ENCODE assay signal across 13 cellular contexts in the genomic region with DNA sequence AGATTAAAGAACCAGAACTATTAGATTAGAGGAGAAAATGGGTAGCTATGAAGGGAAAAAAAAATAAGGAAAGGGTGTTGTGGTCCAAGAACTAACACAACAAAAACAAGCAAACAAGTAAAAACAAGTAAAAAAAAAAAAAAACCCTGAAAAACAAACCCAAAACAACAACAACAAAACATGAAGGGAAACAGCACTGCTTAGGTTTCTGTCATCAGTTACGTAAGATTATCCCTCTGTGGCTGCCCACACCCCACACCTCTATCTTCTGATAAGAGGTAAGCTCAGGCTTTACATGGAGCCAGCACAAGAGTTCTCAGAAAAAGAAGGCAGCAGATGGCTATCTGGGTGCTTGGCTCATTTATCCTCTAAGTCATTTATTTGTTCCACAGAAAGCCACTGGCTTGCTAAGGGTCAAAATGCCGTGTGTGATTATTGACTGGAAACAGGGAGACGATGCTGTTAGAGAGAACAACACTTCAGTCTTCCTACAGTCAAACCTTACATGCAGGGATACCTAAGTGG. TPM values are rescaled to one million over a fixed set of nuclear protein-coding genes. Genes with fewer than 3 reads are reported as not detected.
DNase-seq lines count a peak whose midpoint lies in the region; ATAC-seq, FAIRE-seq and TF ChIP-seq lines count a peak whose summit lies in the region.
"Had no signal": no experiment of that assay in that cellular context is flagged by ENCODE, and none has a peak within 500 bp of the region (broad histone marks: within the 10 kb centered on the region; RNA-seq: fewer than 3 reads in every experiment).

No MANE protein-coding gene starts in this region.

- H3K4me1 Mint-ChIP-seq in activated T-cell treated with anti-CD3 and anti-CD28 coated beads, Interleukin-2, amount 50 U/mL, for 4 hours (ENCODE audit: low read depth), result peaks cover 43% of the 10 kb centered on the region
- peaks cover 37% of the 10 kb centered on the region for H3K4me1 Mint-ChIP-seq in activated T-helper 17 cell treated with anti-CD3 and anti-CD28 coated beads, Interleukin-2, amount 50 U/mL, for 72 hours

- no peak for TF ChIP-seq POLR2A in H54 (IDR thresholded peaks at IDR 0.05; ENCODE audit: low read depth, low read length)

- peaks cover 10% of the 10 kb centered on the region for H3K36me3 Mint-ChIP-seq in activated T-cell treated with anti-CD3 and anti-CD28 coated beads, Interleukin-2, amount 50 U/mL, for 4 hours (ENCODE audit: insufficient read depth)
- peaks cover 4% of the 10 kb centered on the region for H3K36me3 Mint-ChIP-seq in activated T-helper 17 cell treated with anti-CD3 and anti-CD28 coated beads, Interleukin-2, amount 50 U/mL, for 72 hours (ENCODE audit: low read depth)

- H3K27ac Mint-ChIP-seq in activated T-helper 17 cell treated with anti-CD3 and anti-CD28 coated beads, Interleukin-2, amount 50 U/mL, for 72 hours, result peak overlapping the region; percentile 78

- H3K27me3 ChIP-seq in parathyroid adenoma (ENCODE audit: control insufficient read depth, insufficient read depth, low read length), result no peaks in the 10 kb centered on the region
- H3K27me3 ChIP-seq: uterus had no signal

- no peaks in the 10 kb centered on the region for H3K36me3 ChIP-seq in parathyroid adenoma (ENCODE audit: control insufficient read depth, insufficient read depth, low read length)
- H3K36me3 ChIP-seq: uterus had no signal

- peak overlapping the region; percentile 12 for H3K4me2 ChIP-seq in parathyroid adenoma (ENCODE audit: low read length)
- H3K4me2 ChIP-seq: KMS-11 had no signal

- no peak overlapping the region for H3K9ac ChIP-seq in parathyroid adenoma
- H3K9ac ChIP-seq: KMS-11 had no signal

- no peak overlapping the region for H2AFZ ChIP-seq in parathyroid adenoma

- peak in 1 of 2 donors; percentile 55 for ATAC-seq in activated T-cell treated with anti-CD3 and anti-CD28 coated beads, Interleukin-2, amount 50 U/mL, for 4 hours
- ATAC-seq in activated T-helper 17 cell treated with anti-CD3 and anti-CD28 coated beads, Interleukin-2, amount 50 U/mL, for 72 hours (replicated peaks), result peak; percentile 94
- no peak for ATAC-seq in GM18520 (IDR thresholded peaks at IDR 0.05; ENCODE audit: unreplicated experiment)

- H3K79me2 ChIP-seq in parathyroid adenoma, result no peaks in the 10 kb centered on the region

- no peak for FAIRE-seq in H54 (lab: Jason Lieb, UNC)
- FAIRE-seq: TTC549 had no signal

- no peaks in the 10 kb centered on the region for H3K9me3 ChIP-seq in parathyroid adenoma (ENCODE audit: control insufficient read depth, low read length)
- H3K9me3 ChIP-seq: uterus had no signal

- TF ChIP-seq CTCF in parathyroid adenoma (IDR thresholded peaks at IDR 0.05), result no peak

- no peaks in the 10 kb centered on the region for H3K27me3 Mint-ChIP-seq in activated T-cell treated with anti-CD3 and anti-CD28 coated beads, Interleukin-2, amount 50 U/mL, for 4 hours (ENCODE audit: low read depth)
- no peaks in the 10 kb centered on the region for H3K27me3 Mint-ChIP-seq in activated T-helper 17 cell treated with anti-CD3 and anti-CD28 coated beads, Interleukin-2, amount 50 U/mL, for 72 hours

- H3K4me1 ChIP-seq in parathyroid adenoma, result peaks cover 5% of the 10 kb centered on the region
- H3K4me1 ChIP-seq: uterus had no signal

- H3K4me3 ChIP-seq in parathyroid adenoma (ENCODE audit: low read depth, low read length), result no peak overlapping the region
- H3K4me3 ChIP-seq: uterus had no signal

- DNase-seq in activated T-cell treated with anti-CD3 and anti-CD28 coated beads, Interleukin-2, amount 50 U/mL, for 4 hours, result peak; percentile 7
- DNase-seq in activated T-cell treated with anti-CD3 and anti-CD28 coated beads, Interleukin-2, amount 50 U/mL, for 1 hour, result no peak
- peak; percentile 14 for DNase-seq in NCI-H524 treated with DMSO at 0.1 percent for 48 hours (lab: John Stamatoyannopoulos, UW)
- DNase-seq in NCI-H1694 (lab: John Stamatoyannopoulos, UW), result no peak
- no peak for DNase-seq in H54 (ENCODE audit: insufficient read length, low spot score)
- DNase-seq: aorta, NCI-H748 treated with DMSO at 0.1 percent for 48 hours, uterus had no signal

- H3K9me3 Mint-ChIP-seq in activated T-cell treated with anti-CD3 and anti-CD28 coated beads, Interleukin-2, amount 50 U/mL, for 4 hours, result no peaks in the 10 kb centered on the region
- no peaks in the 10 kb centered on the region for H3K9me3 Mint-ChIP-seq in activated T-helper 17 cell treated with anti-CD3 and anti-CD28 coated beads, Interleukin-2, amount 50 U/mL, for 72 hours

- H3K4me3 Mint-ChIP-seq in activated T-cell treated with anti-CD3 and anti-CD28 coated beads, Interleukin-2, amount 50 U/mL, for 4 hours, result no peak overlapping the region
- H3K4me3 Mint-ChIP-seq in activated T-helper 17 cell treated with anti-CD3 and anti-CD28 coated beads, Interleukin-2, amount 50 U/mL, for 72 hours, result peak overlapping the region; percentile 33

- no peak overlapping the region for H3K27ac ChIP-seq in parathyroid adenoma
- H3K27ac ChIP-seq: KMS-11, uterus had no signal

RNA-seq across cellular contexts. Expression of gene KIAA0319L, which starts 57.5 kb away (rescaled TPM):
- 10 to 100 TPM; 16.4 to 19.2 (median 17.4) TPM for total RNA-seq in activated T-cell treated with anti-CD3 and anti-CD28 coated beads, Interleukin-2, amount 50 U/mL, for 4 hours
- total RNA-seq in activated T-helper 17 cell treated with anti-CD3 and anti-CD28 coated beads, Interleukin-2, amount 50 U/mL, for 72 hours, result 10 to 100 TPM; 45.8 to 98.2 TPM

RNA-seq across cellular contexts. Expression of gene NCDN, which starts 57.9 kb away (rescaled TPM):
- 10 to 100 TPM; 60.6 to 61.8 (median 61.6) TPM for total RNA-seq in activated T-cell treated with anti-CD3 and anti-CD28 coated beads, Interleukin-2, amount 50 U/mL, for 4 hours
- total RNA-seq in activated T-helper 17 cell treated with anti-CD3 and anti-CD28 coated beads, Interleukin-2, amount 50 U/mL, for 72 hours, result 10 to 100 TPM; 37.1 to 42.4 TPM

Comparison
In these comparisons a context has a peak if more than half of its experiments do, and no peak if none do; other contexts are left out.
1. DNase-seq: peak in activated T-cell treated with anti-CD3 and anti-CD28 coated beads, Interleukin-2, amount 50 U/mL, for 4 hours (single experiment) and NCI-H524 treated with DMSO at 0.1 percent for 48 hours (single experiment); none in activated T-cell treated with anti-CD3 and anti-CD28 coated beads, Interleukin-2, amount 50 U/mL, for 1 hour (single experiment), NCI-H1694 (single experiment) and H54 (single experiment).